9 cellular contexts compared by ENCODE assay signal in the genomic region with DNA sequence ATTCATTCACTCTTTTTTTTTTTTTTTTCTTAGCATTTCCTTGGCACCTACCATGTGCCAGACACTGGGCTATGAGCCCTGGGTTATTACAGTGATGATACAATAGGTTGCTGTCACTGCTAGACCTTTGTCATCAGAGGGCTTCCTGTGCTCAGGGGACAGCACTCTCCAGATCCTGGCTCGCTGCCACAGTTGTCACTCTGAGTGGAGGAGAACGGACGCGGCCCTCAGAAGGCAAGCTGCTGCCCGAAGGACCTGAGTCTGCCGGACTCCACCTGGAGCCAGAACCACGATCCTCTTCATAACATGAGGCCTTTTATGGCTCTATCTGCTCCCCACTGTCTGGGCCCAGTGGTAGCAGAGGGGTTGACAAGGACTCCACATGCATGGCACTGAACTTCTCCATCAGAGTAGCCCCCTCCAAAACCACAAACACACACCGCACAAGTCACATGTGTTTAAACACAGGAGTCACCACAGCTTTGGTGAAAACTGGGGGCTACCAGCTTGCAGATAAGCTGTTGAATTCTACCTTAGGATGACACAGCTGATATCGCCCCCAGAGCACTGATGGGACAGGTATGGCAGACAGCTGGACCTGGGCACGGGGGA.
DNase-seq lines count a peak whose midpoint lies in the region; ATAC-seq and TF ChIP-seq lines count a peak whose summit lies in the region.
"Had no signal": no experiment of that assay in that cellular context is flagged by ENCODE, and none has a peak within 500 bp of the region (broad histone marks: within the 10 kb centered on the region; RNA-seq: fewer than 3 reads in every experiment).

No MANE protein-coding gene starts in this region.

- DNase-seq in COR-L47 (lab: John Stamatoyannopoulos, UW) (peak; percentile 60), Peyer's patch (peak in 2 of 3 donors; percentile 65 to 70), spleen (peak; percentile 85), foreskin keratinocyte (no peak), hypothalamus (lab: John Stamatoyannopoulos, UW) (no peak), inferior parietal cortex (ENCODE audit: extremely low spot score) (no peak)
- DNase-seq in activated effector memory CD4-positive, alpha-beta T cell treated with anti-CD3 and anti-CD28 coated beads, Interleukin-2, amount 50 U/mL, for 16 hours: peak; percentile 85
- DNase-seq: tibial artery had no signal

- TF ChIP-seq POLR2A in Peyer's patch (IDR thresholded peaks at IDR 0.05) (no peak), spleen (IDR thresholded peaks at IDR 0.05) (no peak)

- H3K9me3 ChIP-seq in Peyer's patch: no peaks in the 10 kb centered on the region
- H3K9me3 ChIP-seq in spleen: no peaks in the 10 kb centered on the region
- H3K9me3 ChIP-seq: tibial artery had no signal

- H3K4me3 ChIP-seq in Peyer's patch (no peak overlapping the region), spleen (peak overlapping the region in 1 of 8 donors; percentile 10)
- H3K4me3 ChIP-seq: tibial artery had no signal

- H3K27me3 ChIP-seq in Peyer's patch (no peaks in the 10 kb centered on the region), spleen (replicated peaks in 1 of 7) (no peaks in the 10 kb centered on the region), foreskin keratinocyte (no peaks in the 10 kb centered on the region)
- H3K27me3 ChIP-seq: tibial artery had no signal

- no peaks in the 10 kb centered on the region for H3K36me3 ChIP-seq in Peyer's patch
- no peaks in the 10 kb centered on the region for H3K36me3 ChIP-seq in spleen
- H3K36me3 ChIP-seq: tibial artery had no signal

- 38 to 56% (median 42%) methylated on average over 9 to 10 of the region's 10 CpGs for WGBS in spleen, 5 donors

- peaks cover 3 to 34% (median 17%) of the 10 kb centered on the region in 4 donors for H3K4me1 ChIP-seq in Peyer's patch
- peaks cover 29 to 85% (median 66%) of the 10 kb centered on the region in 6 donors for H3K4me1 ChIP-seq in spleen
- peaks cover 11% of the 10 kb centered on the region for H3K4me1 ChIP-seq in foreskin keratinocyte

- TF ChIP-seq CTCF in Peyer's patch (IDR thresholded peaks at IDR 0.05) (no peak), spleen (IDR thresholded peaks at IDR 0.05 in 8 of 11, conservative IDR thresholded peaks at IDR 0.05 in 3 of 11) (no peak), foreskin keratinocyte (conservative IDR thresholded peaks at IDR 0.05) (no peak)

- peak overlapping the region in 1 of 4 donors; percentile 34 for H3K27ac ChIP-seq in Peyer's patch
- H3K27ac ChIP-seq in spleen: peak overlapping the region in 5 of 8 donors; percentile 32 to 88 (median 82)
- no peak overlapping the region for H3K27ac ChIP-seq in foreskin keratinocyte
- H3K27ac ChIP-seq: tibial artery had no signal

- intact Hi-C loops in spleen (cut with DNase I; ENCODE audit: low total_unique reads): no loop called here

- ATAC-seq in foreskin keratinocyte: no peak
- ATAC-seq in HG02623 (IDR thresholded peaks at IDR 0.05; ENCODE audit: unreplicated experiment): no peak

Comparison
In these comparisons a context has a peak if more than half of its experiments do, and no peak if none do; other contexts are left out.
1. DNase-seq: peak in COR-L47 (single experiment), Peyer's patch (2 of 3), activated effector memory CD4-positive, alpha-beta T cell treated with anti-CD3 and anti-CD28 coated beads, Interleukin-2, amount 50 U/mL, for 16 hours (single experiment) and spleen (single experiment); none in foreskin keratinocyte (0 of 2), hypothalamus (0 of 51) and inferior parietal cortex (single experiment).